Comparison of ENCODE assay signal across 1 cellular context in the genomic region with DNA sequence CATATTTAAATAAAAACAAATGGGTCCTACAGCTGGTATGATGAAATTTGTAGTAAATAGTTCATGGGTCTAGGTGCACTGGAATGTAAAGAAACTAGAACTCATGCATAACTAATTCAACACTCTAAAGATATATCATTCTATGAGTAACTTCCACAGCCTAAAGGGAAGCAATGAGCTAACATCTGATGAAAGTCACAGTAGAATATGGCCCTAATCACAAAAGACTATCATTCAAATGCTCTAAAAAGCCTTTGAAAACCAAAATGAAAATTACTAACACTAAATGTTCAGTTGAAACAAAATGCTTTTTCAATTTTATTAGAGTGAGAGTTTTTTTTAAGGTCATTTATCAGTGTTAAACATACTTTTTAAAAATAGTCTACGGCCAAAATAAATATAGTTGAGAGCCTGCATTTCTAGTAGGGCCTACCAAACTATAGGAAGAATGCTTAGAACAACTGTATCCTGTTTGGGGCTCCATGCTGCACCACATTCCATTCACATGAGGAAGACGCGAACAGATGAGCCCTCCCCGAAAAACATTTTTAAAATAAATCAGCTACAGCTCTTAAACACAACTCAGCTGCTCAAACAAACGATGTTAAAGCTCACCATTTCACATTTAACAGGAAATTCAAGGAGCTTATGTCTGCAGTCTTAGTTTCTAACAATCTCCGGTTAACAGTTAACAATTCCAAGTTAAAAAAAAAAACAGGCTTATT.
A peak's percentile ranks its signal among the peaks of the same experiment; 100 is the strongest.
TF ChIP-seq lines count a peak whose summit lies in the region.

No MANE protein-coding gene starts in this region.

TF ChIP-seq in HEK293, 187 proteins besides CTCF, POLR2A, EP300 and RAD21 (continued from another document and continues in another):
- TF ChIP-seq, protein P1, sequence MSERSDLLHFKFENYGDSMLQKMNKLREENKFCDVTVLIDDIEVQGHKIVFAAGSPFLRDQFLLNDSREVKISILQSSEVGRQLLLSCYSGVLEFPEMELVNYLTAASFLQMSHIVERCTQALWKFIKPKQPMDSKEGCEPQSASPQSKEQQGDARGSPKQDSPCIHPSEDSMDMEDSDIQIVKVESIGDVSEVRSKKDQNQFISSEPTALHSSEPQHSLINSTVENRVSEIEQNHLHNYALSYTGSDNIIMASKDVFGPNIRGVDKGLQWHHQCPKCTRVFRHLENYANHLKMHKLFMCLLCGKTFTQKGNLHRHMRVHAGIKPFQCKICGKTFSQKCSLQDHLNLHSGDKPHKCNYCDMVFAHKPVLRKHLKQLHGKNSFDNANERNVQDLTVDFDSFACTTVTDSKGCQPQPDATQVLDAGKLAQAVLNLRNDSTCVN (tag by site-specific recombination; optimal IDR thresholded peaks at IDR 0.05) = no peak
- no peak for TF ChIP-seq ZNF791 (tag by site-specific recombination; IDR thresholded peaks at IDR 0.05)
- TF ChIP-seq, protein P2, sequence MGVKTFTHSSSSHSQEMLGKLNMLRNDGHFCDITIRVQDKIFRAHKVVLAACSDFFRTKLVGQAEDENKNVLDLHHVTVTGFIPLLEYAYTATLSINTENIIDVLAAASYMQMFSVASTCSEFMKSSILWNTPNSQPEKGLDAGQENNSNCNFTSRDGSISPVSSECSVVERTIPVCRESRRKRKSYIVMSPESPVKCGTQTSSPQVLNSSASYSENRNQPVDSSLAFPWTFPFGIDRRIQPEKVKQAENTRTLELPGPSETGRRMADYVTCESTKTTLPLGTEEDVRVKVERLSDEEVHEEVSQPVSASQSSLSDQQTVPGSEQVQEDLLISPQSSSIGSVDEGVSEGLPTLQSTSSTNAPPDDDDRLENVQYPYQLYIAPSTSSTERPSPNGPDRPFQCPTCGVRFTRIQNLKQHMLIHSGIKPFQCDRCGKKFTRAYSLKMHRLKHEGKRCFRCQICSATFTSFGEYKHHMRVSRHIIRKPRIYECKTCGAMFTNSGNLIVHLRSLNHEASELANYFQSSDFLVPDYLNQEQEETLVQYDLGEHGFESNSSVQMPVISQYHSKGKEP (tag by site-specific recombination; IDR thresholded peaks at IDR 0.05) = no peak
- TF ChIP-seq, protein P3, sequence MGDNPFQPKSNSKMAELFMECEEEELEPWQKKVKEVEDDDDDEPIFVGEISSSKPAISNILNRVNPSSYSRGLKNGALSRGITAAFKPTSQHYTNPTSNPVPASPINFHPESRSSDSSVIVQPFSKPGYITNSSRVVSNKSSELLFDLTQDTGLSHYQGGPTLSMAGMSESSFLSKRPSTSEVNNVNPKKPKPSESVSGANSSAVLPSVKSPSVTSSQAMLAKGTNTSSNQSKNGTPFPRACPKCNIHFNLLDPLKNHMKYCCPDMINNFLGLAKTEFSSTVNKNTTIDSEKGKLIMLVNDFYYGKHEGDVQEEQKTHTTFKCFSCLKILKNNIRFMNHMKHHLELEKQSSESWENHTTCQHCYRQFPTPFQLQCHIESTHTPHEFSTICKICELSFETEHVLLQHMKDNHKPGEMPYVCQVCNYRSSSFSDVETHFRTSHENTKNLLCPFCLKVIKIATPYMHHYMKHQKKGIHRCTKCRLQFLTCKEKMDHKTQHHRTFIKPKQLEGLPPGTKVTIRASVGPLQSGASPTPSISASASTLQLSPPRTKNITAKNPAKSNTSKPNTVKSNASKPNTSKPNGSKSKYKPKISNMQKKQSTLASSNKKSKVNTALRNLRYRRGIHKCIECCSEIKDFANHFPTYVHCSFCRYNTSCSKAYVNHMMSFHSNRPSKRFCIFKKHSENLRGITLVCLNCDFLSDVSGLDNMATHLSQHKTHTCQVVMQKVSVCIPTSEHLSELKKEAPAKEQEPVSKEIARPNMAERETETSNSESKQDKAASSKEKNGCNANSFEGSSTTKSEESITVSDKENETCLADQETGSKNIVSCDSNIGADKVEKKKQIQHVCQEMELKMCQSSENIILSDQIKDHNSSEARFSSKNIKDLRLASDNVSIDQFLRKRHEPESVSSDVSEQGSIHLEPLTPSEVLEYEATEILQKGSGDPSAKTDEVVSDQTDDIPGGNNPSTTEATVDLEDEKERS (tag by site-specific recombination; IDR thresholded peaks at IDR 0.05) = no peak
- TF ChIP-seq, protein P4, sequence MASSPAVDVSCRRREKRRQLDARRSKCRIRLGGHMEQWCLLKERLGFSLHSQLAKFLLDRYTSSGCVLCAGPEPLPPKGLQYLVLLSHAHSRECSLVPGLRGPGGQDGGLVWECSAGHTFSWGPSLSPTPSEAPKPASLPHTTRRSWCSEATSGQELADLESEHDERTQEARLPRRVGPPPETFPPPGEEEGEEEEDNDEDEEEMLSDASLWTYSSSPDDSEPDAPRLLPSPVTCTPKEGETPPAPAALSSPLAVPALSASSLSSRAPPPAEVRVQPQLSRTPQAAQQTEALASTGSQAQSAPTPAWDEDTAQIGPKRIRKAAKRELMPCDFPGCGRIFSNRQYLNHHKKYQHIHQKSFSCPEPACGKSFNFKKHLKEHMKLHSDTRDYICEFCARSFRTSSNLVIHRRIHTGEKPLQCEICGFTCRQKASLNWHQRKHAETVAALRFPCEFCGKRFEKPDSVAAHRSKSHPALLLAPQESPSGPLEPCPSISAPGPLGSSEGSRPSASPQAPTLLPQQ (tag by site-specific recombination; IDR thresholded peaks at IDR 0.05) = no peak
- TF ChIP-seq, protein P5, sequence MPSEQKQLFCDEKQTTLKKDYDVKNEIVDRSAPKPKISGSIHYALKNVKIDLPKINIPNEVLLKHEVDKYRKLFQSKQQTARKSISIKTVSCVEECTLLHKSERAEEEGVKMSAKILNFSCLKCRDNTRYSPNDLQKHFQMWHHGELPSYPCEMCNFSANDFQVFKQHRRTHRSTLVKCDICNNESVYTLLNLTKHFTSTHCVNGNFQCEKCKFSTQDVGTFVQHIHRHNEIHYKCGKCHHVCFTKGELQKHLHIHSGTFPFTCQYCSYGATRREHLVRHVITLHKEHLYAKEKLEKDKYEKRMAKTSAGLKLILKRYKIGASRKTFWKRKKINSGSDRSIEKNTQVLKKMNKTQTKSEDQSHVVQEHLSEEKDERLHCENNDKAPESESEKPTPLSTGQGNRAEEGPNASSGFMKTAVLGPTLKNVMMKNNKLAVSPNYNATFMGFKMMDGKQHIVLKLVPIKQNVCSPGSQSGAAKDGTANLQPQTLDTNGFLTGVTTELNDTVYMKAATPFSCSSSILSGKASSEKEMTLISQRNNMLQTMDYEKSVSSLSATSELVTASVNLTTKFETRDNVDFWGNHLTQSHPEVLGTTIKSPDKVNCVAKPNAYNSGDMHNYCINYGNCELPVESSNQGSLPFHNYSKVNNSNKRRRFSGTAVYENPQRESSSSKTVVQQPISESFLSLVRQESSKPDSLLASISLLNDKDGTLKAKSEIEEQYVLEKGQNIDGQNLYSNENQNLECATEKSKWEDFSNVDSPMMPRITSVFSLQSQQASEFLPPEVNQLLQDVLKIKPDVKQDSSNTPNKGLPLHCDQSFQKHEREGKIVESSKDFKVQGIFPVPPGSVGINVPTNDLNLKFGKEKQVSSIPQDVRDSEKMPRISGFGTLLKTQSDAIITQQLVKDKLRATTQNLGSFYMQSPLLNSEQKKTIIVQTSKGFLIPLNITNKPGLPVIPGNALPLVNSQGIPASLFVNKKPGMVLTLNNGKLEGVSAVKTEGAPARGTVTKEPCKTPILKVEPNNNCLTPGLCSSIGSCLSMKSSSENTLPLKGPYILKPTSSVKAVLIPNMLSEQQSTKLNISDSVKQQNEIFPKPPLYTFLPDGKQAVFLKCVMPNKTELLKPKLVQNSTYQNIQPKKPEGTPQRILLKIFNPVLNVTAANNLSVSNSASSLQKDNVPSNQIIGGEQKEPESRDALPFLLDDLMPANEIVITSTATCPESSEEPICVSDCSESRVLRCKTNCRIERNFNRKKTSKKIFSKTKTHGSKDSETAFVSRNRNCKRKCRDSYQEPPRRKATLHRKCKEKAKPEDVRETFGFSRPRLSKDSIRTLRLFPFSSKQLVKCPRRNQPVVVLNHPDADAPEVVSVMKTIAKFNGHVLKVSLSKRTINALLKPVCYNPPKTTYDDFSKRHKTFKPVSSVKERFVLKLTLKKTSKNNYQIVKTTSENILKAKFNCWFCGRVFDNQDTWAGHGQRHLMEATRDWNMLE (tag by site-specific recombination; conservative IDR thresholded peaks at IDR 0.05; ENCODE audit: low read depth) = no peak
- no peak for TF ChIP-seq ZNF350 (tag by site-specific recombination; IDR thresholded peaks at IDR 0.05)
- no peak for TF ChIP-seq ZNF623 (tag by site-specific recombination; IDR thresholded peaks at IDR 0.05)
- TF ChIP-seq, protein P6, sequence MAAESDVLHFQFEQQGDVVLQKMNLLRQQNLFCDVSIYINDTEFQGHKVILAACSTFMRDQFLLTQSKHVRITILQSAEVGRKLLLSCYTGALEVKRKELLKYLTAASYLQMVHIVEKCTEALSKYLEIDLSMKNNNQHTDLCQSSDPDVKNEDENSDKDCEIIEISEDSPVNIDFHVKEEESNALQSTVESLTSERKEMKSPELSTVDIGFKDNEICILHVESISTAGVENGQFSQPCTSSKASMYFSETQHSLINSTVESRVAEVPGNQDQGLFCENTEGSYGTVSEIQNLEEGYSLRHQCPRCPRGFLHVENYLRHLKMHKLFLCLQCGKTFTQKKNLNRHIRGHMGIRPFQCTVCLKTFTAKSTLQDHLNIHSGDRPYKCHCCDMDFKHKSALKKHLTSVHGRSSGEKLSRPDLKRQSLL (tag by site-specific recombination; IDR thresholded peaks at IDR 0.05) = peak; percentile 23; the same call in 1 of the 2 replicates
- TF ChIP-seq ZNF266 (tag by site-specific recombination; IDR thresholded peaks at IDR 0.05; ENCODE audit: low read depth) = no peak
- no peak for TF ChIP-seq KLF8 (tag by site-specific recombination; IDR thresholded peaks at IDR 0.05)
- TF ChIP-seq ZNF843 (tag by site-specific recombination; IDR thresholded peaks at IDR 0.05) = no peak
- TF ChIP-seq, protein P7, sequence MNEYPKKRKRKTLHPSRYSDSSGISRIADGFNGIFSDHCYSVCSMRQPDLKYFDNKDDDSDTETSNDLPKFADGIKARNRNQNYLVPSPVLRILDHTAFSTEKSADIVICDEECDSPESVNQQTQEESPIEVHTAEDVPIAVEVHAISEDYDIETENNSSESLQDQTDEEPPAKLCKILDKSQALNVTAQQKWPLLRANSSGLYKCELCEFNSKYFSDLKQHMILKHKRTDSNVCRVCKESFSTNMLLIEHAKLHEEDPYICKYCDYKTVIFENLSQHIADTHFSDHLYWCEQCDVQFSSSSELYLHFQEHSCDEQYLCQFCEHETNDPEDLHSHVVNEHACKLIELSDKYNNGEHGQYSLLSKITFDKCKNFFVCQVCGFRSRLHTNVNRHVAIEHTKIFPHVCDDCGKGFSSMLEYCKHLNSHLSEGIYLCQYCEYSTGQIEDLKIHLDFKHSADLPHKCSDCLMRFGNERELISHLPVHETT (tag by site-specific recombination; IDR thresholded peaks at IDR 0.05) = no peak
- TF ChIP-seq, protein P8, sequence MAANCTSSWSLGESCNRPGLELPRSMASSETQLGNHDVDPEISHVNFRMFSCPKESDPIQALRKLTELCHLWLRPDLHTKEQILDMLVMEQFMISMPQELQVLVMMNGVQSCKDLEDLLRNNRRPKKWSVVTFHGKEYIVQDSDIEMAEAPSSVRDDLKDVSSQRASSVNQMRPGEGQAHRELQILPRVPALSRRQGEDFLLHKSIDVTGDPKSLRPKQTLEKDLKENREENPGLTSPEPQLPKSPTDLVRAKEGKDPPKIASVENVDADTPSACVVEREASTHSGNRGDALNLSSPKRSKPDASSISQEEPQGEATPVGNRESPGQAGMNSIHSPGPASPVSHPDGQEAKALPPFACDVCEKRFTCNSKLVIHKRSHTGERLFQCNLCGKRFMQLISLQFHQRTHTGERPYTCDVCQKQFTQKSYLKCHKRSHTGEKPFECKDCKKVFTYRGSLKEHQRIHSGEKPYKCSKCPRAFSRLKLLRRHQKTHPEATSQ (tag by site-specific recombination; IDR thresholded peaks at IDR 0.05) = no peak
- TF ChIP-seq, protein P9, sequence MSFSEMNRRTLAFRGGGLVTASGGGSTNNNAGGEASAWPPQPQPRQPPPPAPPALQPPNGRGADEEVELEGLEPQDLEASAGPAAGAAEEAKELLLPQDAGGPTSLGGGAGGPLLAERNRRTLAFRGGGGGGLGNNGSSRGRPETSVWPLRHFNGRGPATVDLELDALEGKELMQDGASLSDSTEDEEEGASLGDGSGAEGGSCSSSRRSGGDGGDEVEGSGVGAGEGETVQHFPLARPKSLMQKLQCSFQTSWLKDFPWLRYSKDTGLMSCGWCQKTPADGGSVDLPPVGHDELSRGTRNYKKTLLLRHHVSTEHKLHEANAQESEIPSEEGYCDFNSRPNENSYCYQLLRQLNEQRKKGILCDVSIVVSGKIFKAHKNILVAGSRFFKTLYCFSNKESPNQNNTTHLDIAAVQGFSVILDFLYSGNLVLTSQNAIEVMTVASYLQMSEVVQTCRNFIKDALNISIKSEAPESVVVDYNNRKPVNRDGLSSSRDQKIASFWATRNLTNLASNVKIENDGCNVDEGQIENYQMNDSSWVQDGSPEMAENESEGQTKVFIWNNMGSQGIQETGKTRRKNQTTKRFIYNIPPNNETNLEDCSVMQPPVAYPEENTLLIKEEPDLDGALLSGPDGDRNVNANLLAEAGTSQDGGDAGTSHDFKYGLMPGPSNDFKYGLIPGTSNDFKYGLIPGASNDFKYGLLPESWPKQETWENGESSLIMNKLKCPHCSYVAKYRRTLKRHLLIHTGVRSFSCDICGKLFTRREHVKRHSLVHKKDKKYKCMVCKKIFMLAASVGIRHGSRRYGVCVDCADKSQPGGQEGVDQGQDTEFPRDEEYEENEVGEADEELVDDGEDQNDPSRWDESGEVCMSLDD (tag by site-specific recombination; IDR thresholded peaks at IDR 0.05) = no peak
- TF ChIP-seq, protein P10, sequence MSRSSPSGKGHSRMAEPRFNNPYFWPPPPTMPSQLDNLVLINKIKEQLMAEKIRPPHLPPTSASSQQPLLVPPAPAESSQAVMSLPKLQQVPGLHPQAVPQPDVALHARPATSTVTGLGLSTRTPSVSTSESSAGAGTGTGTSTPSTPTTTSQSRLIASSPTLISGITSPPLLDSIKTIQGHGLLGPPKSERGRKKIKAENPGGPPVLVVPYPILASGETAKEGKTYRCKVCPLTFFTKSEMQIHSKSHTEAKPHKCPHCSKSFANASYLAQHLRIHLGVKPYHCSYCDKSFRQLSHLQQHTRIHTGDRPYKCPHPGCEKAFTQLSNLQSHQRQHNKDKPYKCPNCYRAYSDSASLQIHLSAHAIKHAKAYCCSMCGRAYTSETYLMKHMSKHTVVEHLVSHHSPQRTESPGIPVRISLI (tag by site-specific recombination; IDR thresholded peaks at IDR 0.05) = no peak
- TF ChIP-seq, protein P11, sequence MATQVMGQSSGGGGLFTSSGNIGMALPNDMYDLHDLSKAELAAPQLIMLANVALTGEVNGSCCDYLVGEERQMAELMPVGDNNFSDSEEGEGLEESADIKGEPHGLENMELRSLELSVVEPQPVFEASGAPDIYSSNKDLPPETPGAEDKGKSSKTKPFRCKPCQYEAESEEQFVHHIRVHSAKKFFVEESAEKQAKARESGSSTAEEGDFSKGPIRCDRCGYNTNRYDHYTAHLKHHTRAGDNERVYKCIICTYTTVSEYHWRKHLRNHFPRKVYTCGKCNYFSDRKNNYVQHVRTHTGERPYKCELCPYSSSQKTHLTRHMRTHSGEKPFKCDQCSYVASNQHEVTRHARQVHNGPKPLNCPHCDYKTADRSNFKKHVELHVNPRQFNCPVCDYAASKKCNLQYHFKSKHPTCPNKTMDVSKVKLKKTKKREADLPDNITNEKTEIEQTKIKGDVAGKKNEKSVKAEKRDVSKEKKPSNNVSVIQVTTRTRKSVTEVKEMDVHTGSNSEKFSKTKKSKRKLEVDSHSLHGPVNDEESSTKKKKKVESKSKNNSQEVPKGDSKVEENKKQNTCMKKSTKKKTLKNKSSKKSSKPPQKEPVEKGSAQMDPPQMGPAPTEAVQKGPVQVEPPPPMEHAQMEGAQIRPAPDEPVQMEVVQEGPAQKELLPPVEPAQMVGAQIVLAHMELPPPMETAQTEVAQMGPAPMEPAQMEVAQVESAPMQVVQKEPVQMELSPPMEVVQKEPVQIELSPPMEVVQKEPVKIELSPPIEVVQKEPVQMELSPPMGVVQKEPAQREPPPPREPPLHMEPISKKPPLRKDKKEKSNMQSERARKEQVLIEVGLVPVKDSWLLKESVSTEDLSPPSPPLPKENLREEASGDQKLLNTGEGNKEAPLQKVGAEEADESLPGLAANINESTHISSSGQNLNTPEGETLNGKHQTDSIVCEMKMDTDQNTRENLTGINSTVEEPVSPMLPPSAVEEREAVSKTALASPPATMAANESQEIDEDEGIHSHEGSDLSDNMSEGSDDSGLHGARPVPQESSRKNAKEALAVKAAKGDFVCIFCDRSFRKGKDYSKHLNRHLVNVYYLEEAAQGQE (tag by site-specific recombination; IDR thresholded peaks at IDR 0.05) = no peak
- TF ChIP-seq ZNF768 (tag by site-specific recombination; IDR thresholded peaks at IDR 0.05) = no peak
- no peak for TF ChIP-seq ZNF138 (tag by site-specific recombination; IDR thresholded peaks at IDR 0.05; ENCODE audit: borderline replicate concordance)
